ENCODE assay signal across 24 cellular contexts in the genomic region with DNA sequence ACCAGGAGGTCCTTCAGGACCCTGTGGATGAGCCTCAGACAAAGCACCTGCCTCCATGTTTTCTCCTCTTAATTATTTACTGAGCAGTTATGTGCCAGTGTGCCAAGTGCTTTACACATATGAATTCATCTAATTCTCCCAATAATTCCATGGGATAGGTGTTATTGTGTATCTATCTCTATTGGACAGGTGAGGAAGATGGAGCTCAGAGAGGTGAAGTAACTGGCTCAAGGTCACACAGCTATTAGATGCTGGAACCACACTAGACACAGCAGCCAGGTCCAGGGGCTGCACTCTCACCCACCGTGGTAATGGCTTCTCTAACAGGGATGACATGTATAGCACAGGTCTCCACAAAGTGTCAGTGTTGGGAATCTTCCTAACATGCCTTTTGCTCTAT.
"Had no signal": no experiment of that assay in that cellular context is flagged by ENCODE, and none has a peak within 500 bp of the region (broad histone marks: within the 10 kb centered on the region; RNA-seq: fewer than 3 reads in every experiment).

No MANE protein-coding gene starts in this region.

- H3K27ac ChIP-seq: left ventricle myocardium inferior, ovary, prostate gland, sigmoid colon, tibial nerve, uterus had no signal

- ATAC-seq: mucosa of descending colon; naive thymus-derived CD4-positive, alpha-beta T cell; natural killer cell treated with Interleukin-12 subunit alpha and Interleukin-12 subunit beta and Interleukin-15 and Interleukin-18, amount 100 ng/mL, for 72 hours; right cardiac atrium; stimulated activated memory B cell treated with anti-CD40 and anti-IgM and Interleukin-4, amounts not matched to agents 10 μg/mL and 1 μg/mL and 100 μg/mL, for 72 hours; stimulated activated naive CD8-positive, alpha-beta T cell treated with anti-CD3 and anti-CD28 coated beads, Interleukin-15, amount 100 ng/mL, for 72 hours had no signal

- H3K9me3 ChIP-seq: left ventricle myocardium inferior, mucosa of descending colon, ovary, prostate gland, sigmoid colon, tibial nerve, uterus had no signal

- H3K36me3 ChIP-seq: left ventricle myocardium inferior, ovary, prostate gland, sigmoid colon, tibial nerve, uterus had no signal

- H3K27me3 ChIP-seq: ovary, sigmoid colon, tibial nerve, uterus had no signal

- DNase-seq: hypothalamus; immature natural killer cell; left ventricle myocardium inferior; midbrain; mucosa of descending colon; naive thymus-derived CD4-positive, alpha-beta T cell; retina; small intestine; stimulated activated CD4-positive, alpha-beta T cell treated with anti-CD3 and anti-CD28 coated beads, Interleukin-1b, Interleukin-23, amount 100 ng/mL, for 48 hours; stimulated activated CD4-positive, alpha-beta T cell treated with anti-CD3 and anti-CD28 coated beads, Interleukin-2, amount 100 ng/mL, for 48 hours; stimulated activated CD4-positive, alpha-beta T cell treated with anti-CD3 and anti-CD28 coated beads, Interleukin-4, amount 100 ng/mL, for 4 hours; stimulated activated CD8-positive, alpha-beta memory T cell treated with anti-CD3 and anti-CD28 coated beads, Interleukin-4, amount 100 ng/mL, for 48 hours; stimulated activated naive CD4-positive, alpha-beta T cell treated with Interleukin-2 at 50 U/mL for 16 hours; stimulated activated naive CD8-positive, alpha-beta T cell treated with anti-CD3 and anti-CD28 coated beads, Interleukin-15, amount 100 ng/mL, for 72 hours; substantia nigra; uterus had no signal

- H3K4me3 ChIP-seq: left ventricle myocardium inferior, mucosa of descending colon, ovary, prostate gland, sigmoid colon, tibial nerve, uterus had no signal

- FAIRE-seq: islet of Langerhans, small intestine had no signal
